Comparison of ENCODE assay signal across 14 cellular contexts in the genomic region with DNA sequence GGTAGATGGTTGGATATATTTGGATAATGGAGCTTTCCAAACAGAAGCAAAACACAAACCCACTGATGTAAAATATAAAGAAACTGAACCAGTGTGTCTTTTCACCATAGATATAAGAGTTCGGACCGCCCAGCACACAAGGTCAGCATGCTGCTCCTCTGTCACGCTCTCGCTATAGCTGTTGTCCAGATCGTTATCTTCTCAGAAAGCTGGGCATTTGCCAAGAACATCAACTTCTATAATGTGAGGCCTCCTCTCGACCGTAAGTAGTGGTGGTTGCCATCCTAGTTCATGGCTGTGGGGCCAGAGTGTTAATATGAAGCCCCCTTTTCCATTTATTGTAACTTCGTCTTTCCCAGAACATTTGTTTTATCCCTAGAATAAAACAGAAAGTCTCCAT.
A peak's percentile ranks its signal among the peaks of the same experiment; 100 is the strongest.
DNase-seq lines count a peak whose midpoint lies in the region; ATAC-seq and TF ChIP-seq lines count a peak whose summit lies in the region.
"Had no signal": no experiment of that assay in that cellular context is flagged by ENCODE, and none has a peak within 500 bp of the region (broad histone marks: within the 10 kb centered on the region; RNA-seq: fewer than 3 reads in every experiment).

No MANE protein-coding gene starts in this region.

- POLR2A ChIA-PET in HEK293 (lab: Yijun Ruan, JAX): no interaction called here

- in situ Hi-C loops in G401 (cut with HindIII; ENCODE audit: low sequenced_read_pairs): no loop called here
- in situ Hi-C loops in gastrocnemius medialis (cut with MboI; ENCODE audit: low sequenced_read_pairs in 4 of 4): no loop called here

- no peak for TF ChIP-seq CTCF in HEK293 (tag by site-specific recombination; IDR thresholded peaks at IDR 0.05)
- TF ChIP-seq CTCF in gastrocnemius medialis (IDR thresholded peaks at IDR 0.05 in 4 of 5, conservative IDR thresholded peaks at IDR 0.05 in 1 of 5): no peak

- DNase-seq in NCI-H748 (lab: John Stamatoyannopoulos, UW; ENCODE audit: unreplicated experiment) (peak; percentile 32), NCI-H748 treated with DMSO at 0.1 percent for 48 hours (lab: John Stamatoyannopoulos, UW) (no peak), SJCRH30 (peak; percentile 32 to 49), left kidney (ENCODE audit: low read depth, low spot score) (peak; percentile 27), HuH-7.5 (ENCODE audit: low spot score) (no peak), G401 (ENCODE audit: low spot score) (no peak), gastrocnemius medialis (no peak)
- DNase-seq: ACHN; C1 segment of cervical spinal cord; CD4-positive, alpha-beta T cell; DND-41; GF-D8; HCEC 1CT had no signal

- ATAC-seq in gastrocnemius medialis: no peak

- TF ChIP-seq POLR2A in gastrocnemius medialis (IDR thresholded peaks at IDR 0.05): no peak

- no peak overlapping the region for H3K4me3 ChIP-seq in HEK293 (ENCODE audit: low read depth, low read length)
- no peak overlapping the region for H3K4me3 ChIP-seq in SJCRH30
- no peak overlapping the region for H3K4me3 ChIP-seq in gastrocnemius medialis

- H3K27ac ChIP-seq in HEK293 (ENCODE audit: extremely low read depth, low read depth, low read length) (no peak overlapping the region), SJCRH30 (no peak overlapping the region), gastrocnemius medialis (no peak overlapping the region)

- CTCF ChIA-PET in HEK293 (lab: Yijun Ruan, JAX): interaction anchor here (0.7 to 0.8 kb wide), 2 partner anchors 12 to 188 kb away, joined by 4 to 5 read pairs; no protein-coding TSS in a partner anchor

- H3K27me3 ChIP-seq in SJCRH30 (no peaks in the 10 kb centered on the region), gastrocnemius medialis (no peaks in the 10 kb centered on the region)

- intact Hi-C loops in gastrocnemius medialis (cut with DNase I; ENCODE audit: low total_unique reads): no loop called here

- H3K4me1 ChIP-seq in HEK293 (ENCODE audit: control insufficient read depth, insufficient read depth, low read length) (peaks cover 19% of the 10 kb centered on the region), SJCRH30 (peaks cover 8% of the 10 kb centered on the region), gastrocnemius medialis (no peaks in the 10 kb centered on the region)

- H3K9me3 ChIP-seq in HEK293 (ENCODE audit: control insufficient read depth, insufficient read depth, low read depth, low read length) (no peaks in the 10 kb centered on the region), SJCRH30 (replicated peaks) (no peaks in the 10 kb centered on the region; the same call in 1 of the 2 replicates), gastrocnemius medialis (no peaks in the 10 kb centered on the region)

- no peaks in the 10 kb centered on the region for H3K36me3 ChIP-seq in HEK293 (ENCODE audit: control insufficient read depth in 2 of 2, insufficient read depth in 1 of 2, low read length in 2 of 2)
- no peaks in the 10 kb centered on the region for H3K36me3 ChIP-seq in SJCRH30
- H3K36me3 ChIP-seq in gastrocnemius medialis: no peaks in the 10 kb centered on the region

TF ChIP-seq in HEK293, 187 proteins besides CTCF, POLR2A, EP300 and RAD21:
- peak; percentile 21; the same call in 1 of the 2 replicates for TF ChIP-seq TRIM28 (IDR thresholded peaks at IDR 0.05; ENCODE audit: borderline replicate concordance, low read length)
- no peak for TF ChIP-seq ZNF677 (tag by site-specific recombination; IDR thresholded peaks at IDR 0.05)
- 0 out of 2 replicates have a peak, but pooled peaks have one; percentile 22 for TF ChIP-seq PRDM10 (tag by site-specific recombination; IDR thresholded peaks at IDR 0.05)

Comparison
In these comparisons a context has a peak if more than half of its experiments do, and no peak if none do; other contexts are left out.
1. DNase-seq: peak in NCI-H748 (single experiment), SJCRH30 (2 of 2) and left kidney (single experiment); none in NCI-H748 treated with DMSO at 0.1 percent for 48 hours (single experiment), HuH-7.5 (single experiment), G401 (single experiment) and gastrocnemius medialis (0 of 2).